ENCODE assay signal across 16 cellular contexts in the genomic region with DNA sequence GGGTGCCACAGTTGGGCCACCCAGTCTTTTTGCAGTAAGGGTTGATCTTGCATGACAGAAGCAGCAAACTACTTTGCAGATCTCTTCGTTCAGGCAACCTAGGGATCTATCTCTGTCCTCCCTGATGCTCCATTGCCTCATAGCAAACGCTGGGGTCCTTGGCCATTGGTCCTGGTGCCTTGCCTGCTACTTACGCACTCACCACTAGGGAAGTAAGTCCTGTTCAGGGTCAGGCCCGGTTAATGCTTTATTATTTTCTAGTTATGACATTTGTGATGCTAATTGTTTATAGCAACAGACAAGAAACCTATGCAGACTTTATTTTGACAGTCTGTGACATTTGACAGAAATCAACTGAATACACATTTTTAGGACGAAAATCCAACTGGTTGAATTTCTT.
"Had no signal": no experiment of that assay in that cellular context is flagged by ENCODE, and none has a peak within 500 bp of the region (broad histone marks: within the 10 kb centered on the region; RNA-seq: fewer than 3 reads in every experiment).

No MANE protein-coding gene starts in this region.

- H3K4me3 ChIP-seq: lower lobe of right lung, ovary, right lobe of liver, suprapubic skin had no signal

- H3K9me3 ChIP-seq: lower lobe of right lung, ovary, right lobe of liver, suprapubic skin had no signal

- H3K27ac ChIP-seq: foreskin keratinocyte, lower lobe of right lung, ovary, right lobe of liver, suprapubic skin had no signal

- H3K27me3 Mint-ChIP-seq: stimulated activated naive CD8-positive, alpha-beta T cell treated with anti-CD3 and anti-CD28 coated beads, Interleukin-15, Interleukin-2, amounts not matched to agents 100 ng/mL and 50 ng/mL, for 24 hours had no signal

- DNase-seq: activated CD4-positive, alpha-beta T cell treated with anti-CD3 and anti-CD28 coated beads for 1 hour; activated CD4-positive, alpha-beta T cell treated with anti-CD3 and anti-CD28 coated beads, Interleukin-2, amount 50 U/mL, for 4 hours; activated naive CD4-positive, alpha-beta T cell treated with Interleukin-2 at 50 U/mL for 16 hours; activated T-cell treated with anti-CD3 and anti-CD28 coated beads for 4 hours; aorta; cortex of kidney; effector CD4-positive, alpha-beta T cell; foreskin keratinocyte; left colon; lower lobe of right lung; midbrain; ovary; right lobe of liver; trophoblast cell had no signal

- H3K4me1 ChIP-seq: foreskin keratinocyte, lower lobe of right lung, right lobe of liver, suprapubic skin had no signal

- H3K36me3 ChIP-seq: lower lobe of right lung, ovary, right lobe of liver, suprapubic skin had no signal

- H3K9me3 Mint-ChIP-seq: stimulated activated naive CD8-positive, alpha-beta T cell treated with anti-CD3 and anti-CD28 coated beads, Interleukin-15, Interleukin-2, amounts not matched to agents 100 ng/mL and 50 ng/mL, for 24 hours had no signal

- H3K4me3 Mint-ChIP-seq: stimulated activated naive CD8-positive, alpha-beta T cell treated with anti-CD3 and anti-CD28 coated beads, Interleukin-15, Interleukin-2, amounts not matched to agents 100 ng/mL and 50 ng/mL, for 24 hours had no signal

- H3K27ac Mint-ChIP-seq: stimulated activated naive CD8-positive, alpha-beta T cell treated with anti-CD3 and anti-CD28 coated beads, Interleukin-15, Interleukin-2, amounts not matched to agents 100 ng/mL and 50 ng/mL, for 24 hours had no signal

- H3K27me3 ChIP-seq: foreskin keratinocyte, ovary, right lobe of liver, suprapubic skin had no signal

- ATAC-seq: foreskin keratinocyte, left colon, lower lobe of right lung, right lobe of liver had no signal
